In the genomic region with DNA sequence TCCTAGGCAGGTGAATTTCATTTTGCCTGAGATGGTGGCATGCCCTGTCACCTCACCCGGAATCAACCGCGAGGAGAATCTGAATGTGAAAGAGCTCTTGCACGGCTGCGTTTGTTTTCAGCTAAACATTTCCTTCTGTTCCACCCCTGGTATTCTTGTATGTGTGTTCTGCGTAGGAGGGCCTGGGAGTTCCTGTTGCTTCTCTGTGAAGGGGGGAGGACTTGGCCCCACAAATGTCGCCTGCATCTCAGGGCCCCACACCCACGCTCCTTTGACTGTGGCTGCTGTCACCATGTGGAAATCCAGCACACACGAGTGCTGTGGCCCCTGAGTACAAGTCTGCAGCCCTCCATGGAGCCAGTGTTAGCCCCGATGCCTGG, we compare ENCODE assay signal across 8 cellular contexts. TPM values are rescaled to one million over a fixed set of nuclear protein-coding genes. Genes with fewer than 3 reads are reported as not detected.
DNase-seq lines count a peak whose midpoint lies in the region; ATAC-seq and TF ChIP-seq lines count a peak whose summit lies in the region.

No MANE protein-coding gene starts in this region.

- in situ Hi-C loops in GM13977 (cut with MboI; ENCODE audit: low pct_unique_long_range_greater_than_20kb, low sequenced_read_pairs, unreplicated experiment), result loop anchor here (10.0 kb wide), 2 partner anchors 116 to 236 kb away; no protein-coding TSS in a partner anchor

- DNase-seq in GM13977 (ENCODE audit: low spot score), result peak; percentile 62
- DNase-seq in activated T-cell treated with anti-CD3 and anti-CD28 coated beads for 4 hours, result peak; percentile 56
- DNase-seq in thoracic aorta (ENCODE audit: low spot score), result no peak
- no peak for DNase-seq in SHP77 (lab: John Stamatoyannopoulos, UW)
- DNase-seq in middle frontal gyrus (ENCODE audit: extremely low spot score, low spot score), result no peak

- H3K9me3 ChIP-seq in mucosa of rectum (ENCODE audit: control insufficient read depth in 2 of 2, low read length in 2 of 2) (no peaks in the 10 kb centered on the region), thoracic aorta (no peaks in the 10 kb centered on the region)

- H3K9ac ChIP-seq in mucosa of rectum (ENCODE audit: low read depth in 1 of 2, low read length in 2 of 2), result no peak overlapping the region

- TF ChIP-seq CTCF in GM13977 (IDR thresholded peaks at IDR 0.05; ENCODE audit: extremely low read depth, insufficient read depth, missing control alignments), result no peak
- TF ChIP-seq CTCF in thoracic aorta (IDR thresholded peaks at IDR 0.05), result no peak

- ATAC-seq in HG03066 (IDR thresholded peaks at IDR 0.05; ENCODE audit: low read depth, unreplicated experiment), result peak; percentile 53
- no peak for ATAC-seq in thoracic aorta (ENCODE audit: insufficient number of reproducible peaks, low FRiP score, low read depth)
- ATAC-seq in GM21825 (IDR thresholded peaks at IDR 0.05; ENCODE audit: unreplicated experiment), result no peak

- H3K4me1 ChIP-seq in mucosa of rectum (ENCODE audit: control insufficient read depth in 2 of 2, insufficient read depth in 2 of 2, low read length in 2 of 2) (peaks cover 0 to 14% of the 10 kb centered on the region in 2 donors), thoracic aorta (ENCODE audit: control insufficient read depth in 1 of 2, low read depth in 2 of 2) (peaks cover 3 to 23% of the 10 kb centered on the region in 2 donors)

- H3K36me3 ChIP-seq in mucosa of rectum (ENCODE audit: control insufficient read depth in 2 of 2, insufficient read depth in 2 of 2, low read length in 2 of 2) (no peaks in the 10 kb centered on the region), thoracic aorta (no peaks in the 10 kb centered on the region)

- no peak overlapping the region for H3K4me3 ChIP-seq in mucosa of rectum (ENCODE audit: low read length in 2 of 2)
- peak overlapping the region; percentile 19 for H3K4me3 ChIP-seq in thoracic aorta

- no peaks in the 10 kb centered on the region for H3K27me3 ChIP-seq in mucosa of rectum (ENCODE audit: control insufficient read depth in 2 of 2, insufficient read depth in 2 of 2, low read length in 2 of 2)
- H3K27me3 ChIP-seq in thoracic aorta (replicated peaks; ENCODE audit: insufficient read depth), result no peaks in the 10 kb centered on the region

- H3K27ac ChIP-seq in mucosa of rectum (ENCODE audit: low read depth in 2 of 2, low read length in 2 of 2), result peak overlapping the region; percentile 74
- H3K27ac ChIP-seq in thoracic aorta, result no peak overlapping the region

RNA-seq across cellular contexts. Expression of gene CLCN4, which starts 45.8 kb away (rescaled TPM):
- total RNA-seq in thoracic aorta, result 1 to 10 TPM; 3.5 to 5.6 TPM

Comparison
In these comparisons a context has a peak if more than half of its experiments do, and no peak if none do; other contexts are left out.
1. DNase-seq: peak in GM13977 (single experiment) and activated T-cell treated with anti-CD3 and anti-CD28 coated beads for 4 hours (single experiment); none in thoracic aorta (single experiment), SHP77 (0 of 2) and middle frontal gyrus (single experiment).
2. H3K27ac ChIP-seq: peak in mucosa of rectum (2 of 2); none in thoracic aorta (0 of 2).